Comparison of ENCODE assay signal across 8 cellular contexts in the genomic region with DNA sequence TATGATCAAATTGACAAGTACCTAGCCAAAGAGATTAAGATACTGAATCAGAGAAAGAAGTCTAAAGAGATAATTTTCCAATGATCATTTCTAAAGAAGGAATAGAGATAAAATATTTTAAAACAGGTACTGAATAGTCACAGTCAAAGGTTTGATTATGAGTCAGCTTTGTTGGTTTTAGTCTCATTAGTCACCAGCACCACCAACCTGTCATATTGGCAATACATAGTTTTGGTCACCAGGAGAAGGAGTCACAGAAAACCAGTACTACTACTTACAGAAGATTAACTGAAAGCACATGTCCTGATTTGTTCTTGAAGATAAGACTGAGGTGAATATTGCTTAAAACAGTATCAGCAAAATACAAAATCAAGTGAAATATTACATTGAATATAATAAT. TPM values are rescaled to one million over a fixed set of nuclear protein-coding genes. Genes with fewer than 3 reads are reported as not detected.
DNase-seq lines count a peak whose midpoint lies in the region; ATAC-seq and TF ChIP-seq lines count a peak whose summit lies in the region.

No MANE protein-coding gene starts in this region.

- in situ Hi-C loops in G401 (cut with HindIII; ENCODE audit: low sequenced_read_pairs) = no loop called here

- DNase-seq in DMS 273 (lab: John Stamatoyannopoulos, UW; ENCODE audit: unreplicated experiment) (peak; percentile 35), DMS 273 treated with DMSO at 0.1 percent for 48 hours (lab: John Stamatoyannopoulos, UW) (no peak), GM20000 (ENCODE audit: low spot score) (peak; percentile 51), memory B cell (ENCODE audit: low spot score in 2 of 2) (no peak), NCI-H2196 (lab: John Stamatoyannopoulos, UW; ENCODE audit: unreplicated experiment) (no peak), G401 (ENCODE audit: low spot score) (no peak)
- DNase-seq in activated CD8-positive, alpha-beta memory T cell treated with anti-CD3 and anti-CD28 coated beads, Interleukin-2, amount 50 U/mL, for 4 hours = peak; percentile 36

- no peak overlapping the region for H3K27ac Mint-ChIP-seq in memory B cell

- no peaks in the 10 kb centered on the region for H3K9me3 Mint-ChIP-seq in memory B cell

- peaks cover 38% of the 10 kb centered on the region for H3K4me1 Mint-ChIP-seq in memory B cell

- no peak overlapping the region for H3K4me3 Mint-ChIP-seq in memory B cell

- no peaks in the 10 kb centered on the region for H3K27me3 Mint-ChIP-seq in memory B cell

- peaks cover 5% of the 10 kb centered on the region for H3K36me3 Mint-ChIP-seq in memory B cell

- ATAC-seq in HG03457 (IDR thresholded peaks at IDR 0.05; ENCODE audit: unreplicated experiment) (peak; percentile 69), memory B cell (ENCODE audit: low read depth) (peak; percentile 70)

- no peak for TF ChIP-seq CTCF in GM20000 (IDR thresholded peaks at IDR 0.05; ENCODE audit: extremely low read depth, missing control alignments)

RNA-seq across cellular contexts. Expression of a gene that starts 34.6 kb away (rescaled TPM):
- total RNA-seq in G401 (2014; rRNA removed; shearing (Covaris generic)) = 25.3 and 32.9 TPM in 2 replicates

Comparison
In these comparisons a context has a peak if more than half of its experiments do, and no peak if none do; other contexts are left out.
1. DNase-seq: peak in DMS 273 (single experiment), GM20000 (single experiment) and activated CD8-positive, alpha-beta memory T cell treated with anti-CD3 and anti-CD28 coated beads, Interleukin-2, amount 50 U/mL, for 4 hours (single experiment); none in DMS 273 treated with DMSO at 0.1 percent for 48 hours (single experiment), memory B cell (0 of 2), NCI-H2196 (single experiment) and G401 (single experiment).